ENCODE assay signal across 1 cellular context in genomic region chr14:103290494-103290893, GRCh38.
TF ChIP-seq lines count a peak whose summit lies in the region.

No MANE protein-coding gene starts in this region.

TF ChIP-seq in IMR-90, 13 proteins besides CTCF, POLR2A, EP300 and RAD21:
- TF ChIP-seq RFX5 (IDR thresholded peaks at IDR 0.05; ENCODE audit: low read depth, low read length) (no peak), MXI1 (IDR thresholded peaks at IDR 0.05; ENCODE audit: borderline replicate concordance, low read depth, low read length) (no peak), CEBPB (IDR thresholded peaks at IDR 0.05; ENCODE audit: low read depth, low read length) (no peak), MAZ (IDR thresholded peaks at IDR 0.05; ENCODE audit: borderline replicate concordance, low read depth, low read length) (no peak), FOS (IDR thresholded peaks at IDR 0.05; ENCODE audit: low read depth, low read length) (no peak), MAFK (IDR thresholded peaks at IDR 0.05; ENCODE audit: low read depth, low read length) (no peak), BHLHE40 (IDR thresholded peaks at IDR 0.05; ENCODE audit: low read depth, low read length) (no peak), CHD1 (IDR thresholded peaks at IDR 0.05; ENCODE audit: low read depth, low read length) (no peak), SMC3 (IDR thresholded peaks at IDR 0.05; ENCODE audit: low read depth, low read length) (no peak), ELK1 (IDR thresholded peaks at IDR 0.05; ENCODE audit: borderline replicate concordance, low read depth, low read length) (no peak), NFE2L2 (IDR thresholded peaks at IDR 0.05; ENCODE audit: low read depth, low read length) (no peak), USF2 (IDR thresholded peaks at IDR 0.05; ENCODE audit: low read depth, low read length) (no peak), RCOR1 (IDR thresholded peaks at IDR 0.05; ENCODE audit: insufficient replicate concordance, low read length) (no peak)
